22 cellular contexts compared by ENCODE assay signal in genomic region chr6:169692516-169692915, GRCh38. TPM values are rescaled to one million over a fixed set of nuclear protein-coding genes. Genes with fewer than 3 reads are reported as not detected.
DNase-seq lines count a peak whose midpoint lies in the region; TF ChIP-seq lines count a peak whose summit lies in the region.
"Had no signal": no experiment of that assay in that cellular context is flagged by ENCODE, and none has a peak within 500 bp of the region (broad histone marks: within the 10 kb centered on the region; RNA-seq: fewer than 3 reads in every experiment).

No MANE protein-coding gene starts in this region.

- POLR2A ChIA-PET in MCF 10A (lab: Yijun Ruan, JAX) = interaction anchor here (0.9 to 6.4 kb wide), 5 partner anchors 9 to 861 kb away, joined by 3 to 145 read pairs (median 7); partner anchors contain the start of genes C6orf120, PSMB1, TBP and WDR27
- POLR2A ChIA-PET in RWPE1 (lab: Yijun Ruan, JAX; ENCODE audit: low non-redundant PET) = no interaction called here

- no peaks in the 10 kb centered on the region for H3K27me3 Mint-ChIP-seq in MCF 10A (ENCODE audit: insufficient read depth, unreplicated experiment)
- no peaks in the 10 kb centered on the region for H3K27me3 Mint-ChIP-seq in activated naive CD4-positive, alpha-beta T cell treated with anti-CD3 and anti-CD28 coated beads, Interleukin-2, amount 10 ng/mL, durations not matched to agents 7 days and 5 days
- H3K27me3 Mint-ChIP-seq: B cell had no signal

- TF ChIP-seq CTCF in MCF 10A (IDR thresholded peaks at IDR 0.05; ENCODE audit: unreplicated experiment) = no peak
- no peak for TF ChIP-seq CTCF in breast epithelium (IDR thresholded peaks at IDR 0.05)
- no peak for TF ChIP-seq CTCF in RWPE1 (conservative IDR thresholded peaks at IDR 0.05; ENCODE audit: low read depth)
- no peak for TF ChIP-seq CTCF in fibroblast of mammary gland (conservative IDR thresholded peaks at IDR 0.05; ENCODE audit: control insufficient read depth, insufficient read depth, low read depth, low read length)

- CTCF ChIA-PET in MCF 10A (lab: Yijun Ruan, JAX) (interaction anchor here (0.6 kb wide), 2 partner anchors 39 to 169 kb away, joined by 3 read pairs; no protein-coding TSS in a partner anchor), RWPE1 (lab: Yijun Ruan, JAX) (interaction anchor here (1.1 kb wide), 1 partner anchor 9 kb away, joined by 3 read pairs; no protein-coding TSS in a partner anchor)
- CTCF ChIA-PET in activated naive CD4-positive, alpha-beta T cell treated with anti-CD3 and anti-CD28 coated beads, Interleukin-2, amount 10 ng/mL, durations not matched to agents 7 days and 5 days (lab: Charles Lee) = no interaction called here

- H3K27ac ChIP-seq in breast epithelium (no peak overlapping the region), RWPE1 (peak overlapping the region; percentile 66)
- H3K27ac ChIP-seq: SJSA1 had no signal

- H3K27ac Mint-ChIP-seq in MCF 10A (ENCODE audit: low read depth, unreplicated experiment) = peak overlapping the region; percentile 91
- H3K27ac Mint-ChIP-seq in activated naive CD4-positive, alpha-beta T cell treated with anti-CD3 and anti-CD28 coated beads, Interleukin-2, amount 10 ng/mL, durations not matched to agents 7 days and 5 days = no peak overlapping the region
- H3K27ac Mint-ChIP-seq: B cell had no signal

- H3K4me3 ChIP-seq in breast epithelium (no peak overlapping the region), fibroblast of mammary gland (ENCODE audit: control insufficient read depth, low read depth, low read length) (no peak overlapping the region)
- H3K4me3 ChIP-seq: SJSA1 had no signal

- H3K4me1 ChIP-seq in breast epithelium = no peaks in the 10 kb centered on the region

- peaks cover 3 to 15% of the 10 kb centered on the region in 2 donors for H3K9me3 ChIP-seq in breast epithelium
- H3K9me3 ChIP-seq: SJSA1 had no signal

- H3K4me3 Mint-ChIP-seq in MCF 10A (ENCODE audit: unreplicated experiment) = no peak overlapping the region
- H3K4me3 Mint-ChIP-seq in activated naive CD4-positive, alpha-beta T cell treated with anti-CD3 and anti-CD28 coated beads, Interleukin-2, amount 10 ng/mL, durations not matched to agents 7 days and 5 days = no peak overlapping the region
- H3K4me3 Mint-ChIP-seq: B cell had no signal

- no peaks in the 10 kb centered on the region for H3K36me3 Mint-ChIP-seq in MCF 10A (ENCODE audit: insufficient read depth, unreplicated experiment)
- H3K36me3 Mint-ChIP-seq in activated naive CD4-positive, alpha-beta T cell treated with anti-CD3 and anti-CD28 coated beads, Interleukin-2, amount 10 ng/mL, durations not matched to agents 7 days and 5 days = peaks cover 14% of the 10 kb centered on the region

- peak; percentile 80 for DNase-seq in MCF 10A (ENCODE audit: unreplicated experiment)
- DNase-seq in breast epithelium (ENCODE audit: low spot score in 2 of 2) = no peak
- no peak for DNase-seq in RWPE1 (ENCODE audit: low spot score)
- peak; percentile 75 for DNase-seq in fibroblast of mammary gland (ENCODE audit: low read depth)
- DNase-seq in AG08395 (ENCODE audit: low spot score) = no peak
- no peak for DNase-seq in activated naive CD4-positive, alpha-beta T cell treated with anti-CD3 and anti-CD28 coated beads, Interleukin-2, amount 10 ng/mL, durations not matched to agents 7 days and 5 days
- no peak for DNase-seq in DMS 273 treated with DMSO at 0.1 percent for 48 hours (lab: John Stamatoyannopoulos, UW)
- DNase-seq in effector CD4-positive, alpha-beta T cell = no peak
- DNase-seq: 8988T; COR-L47; GDM1; H7; MM.1S; NCI-H1417; NCI-H1930; NCI-H2171; NCI-H446; NCI-H69; NK-92 treated with Interleukin-12 subunit alpha and Interleukin-12 subunit beta, amount 100 ng/mL, for 24 hours; OCI-M1 had no signal

- H3K36me3 ChIP-seq in breast epithelium = peaks cover 8% of the 10 kb centered on the region

- peaks cover 51% of the 10 kb centered on the region for H3K4me1 Mint-ChIP-seq in MCF 10A (ENCODE audit: insufficient read depth, unreplicated experiment)
- peaks cover 6% of the 10 kb centered on the region for H3K4me1 Mint-ChIP-seq in activated naive CD4-positive, alpha-beta T cell treated with anti-CD3 and anti-CD28 coated beads, Interleukin-2, amount 10 ng/mL, durations not matched to agents 7 days and 5 days

- peaks cover 14% of the 10 kb centered on the region for H3K9me3 Mint-ChIP-seq in MCF 10A (ENCODE audit: unreplicated experiment)
- H3K9me3 Mint-ChIP-seq in activated naive CD4-positive, alpha-beta T cell treated with anti-CD3 and anti-CD28 coated beads, Interleukin-2, amount 10 ng/mL, durations not matched to agents 7 days and 5 days = peaks cover 9% of the 10 kb centered on the region

- intact Hi-C loops in MCF 10A (cut with micrococcal nuclease) (no loop called here), breast epithelium (cut with DNase I; ENCODE audit: low total_unique reads) (no loop called here)

- no peaks in the 10 kb centered on the region for H3K27me3 ChIP-seq in breast epithelium
- H3K27me3 ChIP-seq: SJSA1 had no signal

- no TSS peak for BruUV-seq in MCF 10A (replicated peaks; lab: Mats Ljungman, UMichigan)

- no peak for TF ChIP-seq POLR2A in breast epithelium (IDR thresholded peaks at IDR 0.05)

RNA-seq across cellular contexts. Expression of gene WDR27, which starts 9.3 kb away (rescaled TPM):
- total RNA-seq in MCF 10A (2022) (65.4 and 80.6 TPM in 2 replicates), breast epithelium (10 to 100 TPM; 21.3 to 68.6 (median 56.4) TPM)

RNA-seq across cellular contexts. Expression of gene C6orf120, which starts 9.4 kb away (rescaled TPM):
- total RNA-seq in MCF 10A (2022) (25.3 and 26.3 TPM in 2 replicates), breast epithelium (10 to 100 TPM; 29.5 to 49.0 (median 33.4) TPM)

RNA-seq across cellular contexts. Expression of gene PHF10, which starts 31.8 kb away (rescaled TPM):
- 27.2 and 34.9 TPM in 2 replicates for total RNA-seq in MCF 10A (2022)
- total RNA-seq in breast epithelium = 10 to 100 TPM; 50.1 to 79.2 (median 61.6) TPM

RNA-seq across cellular contexts. Expression of gene DYNLT2, which starts 58.9 kb away (rescaled TPM):
- 0.79 and 1.3 TPM in 2 replicates for total RNA-seq in MCF 10A (2022)
- total RNA-seq in breast epithelium = 1 to 10 TPM; 1.9 to 2.6 (median 2.3) TPM

RNA-seq across cellular contexts. Expression of gene ERMARD, which starts 58.9 kb away (rescaled TPM):
- total RNA-seq in MCF 10A (2022) = 42.8 and 51.7 TPM in 2 replicates
- total RNA-seq in breast epithelium = 10 to 100 TPM; 20.6 to 31.0 (median 27.7) TPM

Comparison
In these comparisons a context has a peak if more than half of its experiments do, and no peak if none do; other contexts are left out.
1. DNase-seq: peak in MCF 10A (single experiment) and fibroblast of mammary gland (single experiment); none in breast epithelium (0 of 2), RWPE1 (single experiment), AG08395 (single experiment), activated naive CD4-positive, alpha-beta T cell treated with anti-CD3 and anti-CD28 coated beads, Interleukin-2, amount 10 ng/mL, durations not matched to agents 7 days and 5 days (single experiment), DMS 273 treated with DMSO at 0.1 percent for 48 hours (single experiment) and effector CD4-positive, alpha-beta T cell (single experiment).